Comparison of ENCODE assay signal across 8 cellular contexts in the genomic region with DNA sequence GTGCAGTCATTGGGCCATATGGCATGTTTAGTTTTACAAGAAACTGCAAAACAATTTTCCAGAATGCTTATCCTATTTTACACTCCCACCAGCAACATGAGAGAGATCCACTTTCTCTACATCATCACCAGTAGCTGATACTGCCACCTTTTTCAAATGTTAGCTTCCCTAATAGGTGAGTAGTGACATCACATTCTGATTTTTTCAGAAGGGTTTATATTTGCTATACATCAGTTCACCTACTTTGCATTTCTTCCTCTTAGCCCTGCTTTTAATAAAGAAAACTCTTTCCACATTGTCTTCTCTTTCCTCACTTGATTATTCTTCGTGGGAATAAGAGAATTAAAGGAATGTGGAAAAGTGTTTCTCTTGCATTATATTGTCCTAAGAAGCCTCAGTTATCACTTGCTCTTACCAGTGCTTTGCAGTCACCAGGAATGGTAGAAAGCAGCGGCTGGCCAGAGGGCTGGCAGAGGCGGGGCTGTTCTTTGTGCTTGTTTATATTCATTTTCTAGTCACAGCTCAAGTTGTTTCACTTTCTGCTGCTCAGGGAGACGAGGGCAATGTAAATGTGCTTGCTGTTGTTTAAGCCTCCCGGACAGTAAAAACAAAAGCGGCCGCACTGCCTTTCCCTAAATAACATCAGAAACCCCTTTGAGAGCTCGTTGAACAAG.
DNase-seq lines count a peak whose midpoint lies in the region; ATAC-seq and TF ChIP-seq lines count a peak whose summit lies in the region.

No MANE protein-coding gene starts in this region.

- no peak overlapping the region for H3K9ac ChIP-seq in mesendoderm (ENCODE audit: low read length)

- H3K4ac ChIP-seq in mesendoderm (ENCODE audit: low read depth, low read length) = no peak overlapping the region

- H3K18ac ChIP-seq in mesendoderm (ENCODE audit: low read length) = peak overlapping the region; percentile 25

- no peaks in the 10 kb centered on the region for H3K9me3 ChIP-seq in body of pancreas

- CTCF ChIA-PET in GM10248 (lab: Yijun Ruan, JAX) = interaction anchor here (3.5 kb wide), 1 partner anchor 13 kb away, joined by 8 read pairs; no protein-coding TSS in a partner anchor

- no peak for TF ChIP-seq POLR2A in body of pancreas (IDR thresholded peaks at IDR 0.05)

- H4K5ac ChIP-seq in mesendoderm (ENCODE audit: low read length) = no peak overlapping the region

- H3K4me2 ChIP-seq in mesendoderm (ENCODE audit: low read length) = no peak overlapping the region

- H3K4me1 ChIP-seq in body of pancreas (peaks cover 4% of the 10 kb centered on the region), mesendoderm (ENCODE audit: control insufficient read depth, low read depth, low read length) (peaks cover 2% of the 10 kb centered on the region)

- peak; percentile 79 for DNase-seq in GM10248 (ENCODE audit: extremely low spot score)
- DNase-seq in body of pancreas = peak in 3 of 4 donors; percentile 26 to 51 (median 40)
- DNase-seq in mesendoderm = peak; percentile 31
- DNase-seq in cerebellum (ENCODE audit: low spot score) = no peak
- DNase-seq in NCI-H2081 treated with DMSO at 0.1 percent for 48 hours (lab: John Stamatoyannopoulos, UW) = no peak
- DNase-seq in RKO (ENCODE audit: low spot score) = no peak

- TF ChIP-seq CTCF in GM10248 (IDR thresholded peaks at IDR 0.05; ENCODE audit: control extremely low read depth, extremely low read depth, low read depth, missing control alignments) (no peak), body of pancreas (IDR thresholded peaks at IDR 0.05) (no peak)

- H3K56ac ChIP-seq in mesendoderm (ENCODE audit: low read length) = peak overlapping the region; percentile 37

- no peak overlapping the region for H2BK5ac ChIP-seq in mesendoderm (ENCODE audit: low read length)

- 41 to 44% methylated on average over 8 of the region's 8 CpGs for WGBS in body of pancreas, 2 donors
- WGBS in mesendoderm (ENCODE audit: extremely low coverage, insufficient coverage, low lambda C conversion rate) = no CpG with 5 or more reads among the region's 8 CpGs

- no peaks in the 10 kb centered on the region for H3K79me1 ChIP-seq in mesendoderm (ENCODE audit: low read length)

- H4K8ac ChIP-seq in mesendoderm (ENCODE audit: low read depth, low read length) = no peak overlapping the region

- H3K36me3 ChIP-seq in body of pancreas (replicated peaks in 1 of 2; ENCODE audit: insufficient read depth in 1 of 2, low read depth in 2 of 2) (no peaks in the 10 kb centered on the region), mesendoderm (ENCODE audit: control insufficient read depth, insufficient read depth, low read length) (no peaks in the 10 kb centered on the region)

- H3K79me2 ChIP-seq in mesendoderm (ENCODE audit: control insufficient read depth, insufficient read depth, low read length) = no peaks in the 10 kb centered on the region

- H2AK5ac ChIP-seq in mesendoderm (ENCODE audit: low read length) = no peak overlapping the region

- intact Hi-C loops in body of pancreas (cut with DNase I) = no loop called here

- H2BK120ac ChIP-seq in mesendoderm (ENCODE audit: low read depth, low read length) = no peak overlapping the region

- no peak overlapping the region for H2BK15ac ChIP-seq in mesendoderm (replicated peaks; ENCODE audit: low read depth)

- peak; percentile 95 for ATAC-seq in GM21390 (IDR thresholded peaks at IDR 0.05; ENCODE audit: unreplicated experiment)
- peak; percentile 65 for ATAC-seq in HG03575 (IDR thresholded peaks at IDR 0.05; ENCODE audit: extremely low read depth, insufficient number of reproducible peaks, low FRiP score, unreplicated experiment)
- ATAC-seq in body of pancreas = peak; percentile 62

- H3K27me3 ChIP-seq in body of pancreas = no peaks in the 10 kb centered on the region
- H3K27me3 ChIP-seq in mesendoderm (ENCODE audit: insufficient read depth, low read length, poor library complexity) = no peaks in the 10 kb centered on the region

- H3K4me3 ChIP-seq in body of pancreas (no peak overlapping the region), mesendoderm (ENCODE audit: low read length) (no peak overlapping the region)

- no peak overlapping the region for H3K23ac ChIP-seq in mesendoderm (ENCODE audit: low read length)

- peak overlapping the region in 2 of 4 donors; percentile 31 to 52 for H3K27ac ChIP-seq in body of pancreas
- no peak overlapping the region for H3K27ac ChIP-seq in mesendoderm (ENCODE audit: low read depth, low read length)

- POLR2A ChIA-PET in GM10248 (lab: Yijun Ruan, JAX) = interaction anchor here (0.7 kb wide), 1 partner anchor 37 kb away, joined by 3 read pairs; no protein-coding TSS in a partner anchor

Comparison
In these comparisons a context has a peak if more than half of its experiments do, and no peak if none do; other contexts are left out.
1. DNase-seq: peak in GM10248 (single experiment), body of pancreas (3 of 4) and mesendoderm (single experiment); none in cerebellum (single experiment), NCI-H2081 treated with DMSO at 0.1 percent for 48 hours (single experiment) and RKO (single experiment).
2. Peak in every context shown above with its lines, with median percentiles within 50 percentile points of each other: ATAC-seq.